In genomic region chr22:20948989-20949388, GRCh38 we compare ENCODE assay signal across 25 cellular contexts. TPM values are rescaled to one million over a fixed set of nuclear protein-coding genes. Genes with fewer than 3 reads are reported as not detected.
DNase-seq lines count a peak whose midpoint lies in the region; ATAC-seq, FAIRE-seq and TF ChIP-seq lines count a peak whose summit lies in the region.
"Had no signal": no experiment of that assay in that cellular context is flagged by ENCODE, and none has a peak within 500 bp of the region (broad histone marks: within the 10 kb centered on the region; RNA-seq: fewer than 3 reads in every experiment).

No MANE protein-coding gene starts in this region.

- H3K27me3 Mint-ChIP-seq in natural killer cell (ENCODE audit: low read depth in 2 of 2), result no peaks in the 10 kb centered on the region
- H3K27me3 Mint-ChIP-seq in natural killer cell treated with Interleukin-12 subunit alpha and Interleukin-12 subunit beta and Interleukin-15 and Interleukin-18, amount 100 ng/mL, for 72 hours, result no peaks in the 10 kb centered on the region
- no peaks in the 10 kb centered on the region for H3K27me3 Mint-ChIP-seq in activated T-helper 17 cell treated with anti-CD3 and anti-CD28 coated beads, Interleukin-2, amount 50 U/mL, for 72 hours
- H3K27me3 Mint-ChIP-seq: CD4-positive, CD25-positive, alpha-beta regulatory T cell had no signal

- TF ChIP-seq RAD21 in K562 (CRISPR knock-in tag; conservative IDR thresholded peaks at IDR 0.05 in 1 of 2, IDR thresholded peaks at IDR 0.05 in 1 of 2), result no peak

- no peaks in the 10 kb centered on the region for H3K9me3 ChIP-seq in K562 (replicated peaks; ENCODE audit: control insufficient read depth, insufficient read depth, low read depth, low read length)
- H3K9me3 ChIP-seq in kidney (ENCODE audit: control insufficient read depth in 1 of 2, low read length in 2 of 2), result no peaks in the 10 kb centered on the region
- H3K9me3 ChIP-seq: SJCRH30 had no signal

- TF ChIP-seq POLR2A in K562 (conservative IDR thresholded peaks at IDR 0.05), result 0 out of 2 replicates have a peak, but pooled peaks have one; percentile 41

- DNase-seq in natural killer cell (no peak), K562 (ENCODE audit: extremely low read depth in 1 of 4, low spot score in 3 of 4) (no peak), kidney (peak; percentile 10), NOMO-1 (lab: John Stamatoyannopoulos, UW; ENCODE audit: unreplicated experiment in 2 of 2) (no peak)
- no peak for DNase-seq in natural killer cell treated with Interleukin-12 subunit alpha and Interleukin-12 subunit beta and Interleukin-15 and Interleukin-18, amount 100 ng/mL, for 72 hours (ENCODE audit: low spot score)
- DNase-seq: CD4-positive, CD25-positive, alpha-beta regulatory T cell; KBM-7; MV-4-11; NCI-H1105; NCI-H1436 treated with DMSO at 0.1 percent for 48 hours; NCI-H187 treated with DMSO at 0.1 percent for 48 hours; NCI-H2171 treated with DMSO at 0.1 percent for 48 hours; NCI-H345; NCI-H524 treated with DMSO at 0.1 percent for 48 hours; NCI-H774; PC-3; SJCRH30 had no signal

- no peak overlapping the region for H2AFZ ChIP-seq in K562 (ENCODE audit: low read depth, low read length)

- TF ChIP-seq CTCF in natural killer cell (IDR thresholded peaks at IDR 0.05) (no peak), K562 (IDR thresholded peaks at IDR 0.05 in 2 of 3, conservative IDR thresholded peaks at IDR 0.05 in 1 of 3; ENCODE audit: insufficient read depth in 2 of 3, low read depth in 1 of 3, low read length in 3 of 3) (no peak), kidney (IDR thresholded peaks at IDR 0.05; ENCODE audit: borderline replicate concordance, extremely low read depth, insufficient read depth) (no peak)

- in situ Hi-C loops in K562 (cut with MboI), result no loop called here

- peaks cover 4% of the 10 kb centered on the region for H3K36me3 Mint-ChIP-seq in natural killer cell
- H3K36me3 Mint-ChIP-seq in natural killer cell treated with Interleukin-12 subunit alpha and Interleukin-12 subunit beta and Interleukin-15 and Interleukin-18, amount 100 ng/mL, for 72 hours, result peaks cover 5% of the 10 kb centered on the region
- H3K36me3 Mint-ChIP-seq in activated T-helper 17 cell treated with anti-CD3 and anti-CD28 coated beads, Interleukin-2, amount 50 U/mL, for 72 hours (ENCODE audit: low read depth), result peaks cover 98% of the 10 kb centered on the region

- H3K4me3 Mint-ChIP-seq in natural killer cell, result no peak overlapping the region
- H3K4me3 Mint-ChIP-seq in natural killer cell treated with Interleukin-12 subunit alpha and Interleukin-12 subunit beta and Interleukin-15 and Interleukin-18, amount 100 ng/mL, for 72 hours, result no peak overlapping the region
- no peak overlapping the region for H3K4me3 Mint-ChIP-seq in activated T-helper 17 cell treated with anti-CD3 and anti-CD28 coated beads, Interleukin-2, amount 50 U/mL, for 72 hours
- H3K4me3 Mint-ChIP-seq: CD4-positive, CD25-positive, alpha-beta regulatory T cell had no signal

- H3K4me1 ChIP-seq in K562 (replicated peaks in 1 of 2; ENCODE audit: control insufficient read depth in 2 of 2, insufficient read depth in 2 of 2, low read length in 2 of 2) (peaks cover 4 to 13% of the 10 kb centered on the region in 2 experiments; a peak in 3 of 5 replicates), kidney (ENCODE audit: control insufficient read depth in 1 of 2, insufficient read depth in 1 of 2, low read depth in 1 of 2, low read length in 2 of 2) (peaks cover 19 to 28% of the 10 kb centered on the region in 2 donors)
- H3K4me1 ChIP-seq: SJCRH30 had no signal

- H3K9me3 Mint-ChIP-seq in natural killer cell, result no peaks in the 10 kb centered on the region
- H3K9me3 Mint-ChIP-seq in natural killer cell treated with Interleukin-12 subunit alpha and Interleukin-12 subunit beta and Interleukin-15 and Interleukin-18, amount 100 ng/mL, for 72 hours, result no peaks in the 10 kb centered on the region
- no peaks in the 10 kb centered on the region for H3K9me3 Mint-ChIP-seq in activated T-helper 17 cell treated with anti-CD3 and anti-CD28 coated beads, Interleukin-2, amount 50 U/mL, for 72 hours
- H3K9me3 Mint-ChIP-seq: CD4-positive, CD25-positive, alpha-beta regulatory T cell had no signal

- 95% methylated on average over 5 of the region's 5 CpGs for whole genome bisulfite sequencing in K562 (ENCODE audit: insufficient coverage, low coverage, missing lambda C conversion rate)

- intact Hi-C loops in natural killer cell (cut with micrococcal nuclease), result no loop called here
- intact Hi-C loops in K562 (cut with micrococcal nuclease), result no loop called here
- intact Hi-C loops in kidney (cut with DNase I), result no loop called here

- no peaks in the 10 kb centered on the region for H3K27me3 ChIP-seq in K562 (ENCODE audit: control insufficient read depth in 2 of 2, insufficient read depth in 2 of 2, low read length in 2 of 2)
- H3K27me3 ChIP-seq: SJCRH30 had no signal

- POLR2A ChIA-PET in K562 (lab: Yijun Ruan, JAX), result interaction anchor here (1.0 to 64.4 kb wide), 3 partner anchors 24 to 78 kb away, joined by 4 to 1556 read pairs (median 177); partner anchors contain the start of genes AIFM3 and CRKL

- H3K36me3 ChIP-seq in K562 (ENCODE audit: control insufficient read depth, insufficient read depth, low read length), result peaks cover 94% of the 10 kb centered on the region
- peaks cover 6 to 16% of the 10 kb centered on the region in 2 donors for H3K36me3 ChIP-seq in kidney (ENCODE audit: control insufficient read depth in 1 of 2, insufficient read depth in 2 of 2, low read length in 2 of 2)

- BruUV-seq in K562 (replicated peaks; lab: Mats Ljungman, UMichigan), result no TSS peak

- H3K27ac ChIP-seq in K562 (ENCODE audit: extremely low read depth, low read depth, low read length), result no peak overlapping the region
- peak overlapping the region in 1 of 2 donors; percentile 7 for H3K27ac ChIP-seq in kidney (ENCODE audit: low read depth in 2 of 2, low read length in 2 of 2)
- H3K27ac ChIP-seq: SJCRH30 had no signal

- CTCF ChIA-PET in K562 (lab: Yijun Ruan, JAX; ENCODE audit: low intra/inter-chr PET ratio), result no interaction called here

- H3K9ac ChIP-seq in K562 (ENCODE audit: insufficient read depth in 1 of 2, low read depth in 2 of 2, low read length in 2 of 2) (no peak overlapping the region), kidney (ENCODE audit: low read length in 2 of 2) (no peak overlapping the region)

- peaks cover 24% of the 10 kb centered on the region for H3K9me1 ChIP-seq in K562 (ENCODE audit: control insufficient read depth, insufficient read depth, low read length)

- H3K79me2 ChIP-seq in K562 (ENCODE audit: control insufficient read depth, insufficient read depth, low read length), result peaks cover 92% of the 10 kb centered on the region

- H3K4me2 ChIP-seq in K562 (ENCODE audit: insufficient read depth, low read length), result no peak overlapping the region

- no peak for TF ChIP-seq EP300 in K562 (IDR thresholded peaks at IDR 0.05; ENCODE audit: low read length)

- no peak for FAIRE-seq in K562 (lab: Jason Lieb, UNC)
- no peak for FAIRE-seq in kidney (lab: Jason Lieb, UNC)
- FAIRE-seq: D721Med, GM19239, H54 had no signal

- peaks cover 96% of the 10 kb centered on the region for H4K20me1 ChIP-seq in K562 (replicated peaks; ENCODE audit: control insufficient read depth, insufficient read depth, low read length)

- H3K4me3 ChIP-seq in K562 (no peak overlapping the region), kidney (ENCODE audit: low read length in 2 of 2) (no peak overlapping the region)
- H3K4me3 ChIP-seq: SJCRH30 had no signal

- ATAC-seq in natural killer cell (no peak), K562 (no peak), HG03378 (IDR thresholded peaks at IDR 0.05; ENCODE audit: unreplicated experiment) (no peak)
- no peak for ATAC-seq in natural killer cell treated with Interleukin-12 subunit alpha and Interleukin-12 subunit beta and Interleukin-15 and Interleukin-18, amount 100 ng/mL, for 72 hours
- no peak for ATAC-seq in activated T-helper 17 cell treated with anti-CD3 and anti-CD28 coated beads, Interleukin-2, amount 50 U/mL, for 72 hours (replicated peaks)
- ATAC-seq: PC-3, Right ventricle myocardium inferior had no signal

- peak overlapping the region; percentile 36 to 58 for H3K27ac Mint-ChIP-seq in natural killer cell
- H3K27ac Mint-ChIP-seq in natural killer cell treated with Interleukin-12 subunit alpha and Interleukin-12 subunit beta and Interleukin-15 and Interleukin-18, amount 100 ng/mL, for 72 hours, result no peak overlapping the region
- no peak overlapping the region for H3K27ac Mint-ChIP-seq in activated T-helper 17 cell treated with anti-CD3 and anti-CD28 coated beads, Interleukin-2, amount 50 U/mL, for 72 hours

- H3K4me1 Mint-ChIP-seq in natural killer cell, result peaks cover 37 to 44% of the 10 kb centered on the region in 2 donors
- H3K4me1 Mint-ChIP-seq in natural killer cell treated with Interleukin-12 subunit alpha and Interleukin-12 subunit beta and Interleukin-15 and Interleukin-18, amount 100 ng/mL, for 72 hours (ENCODE audit: low read depth in 2 of 2), result peaks cover 25 to 33% of the 10 kb centered on the region in 2 donors
- peaks cover 17% of the 10 kb centered on the region for H3K4me1 Mint-ChIP-seq in activated T-helper 17 cell treated with anti-CD3 and anti-CD28 coated beads, Interleukin-2, amount 50 U/mL, for 72 hours

RNA-seq across cellular contexts. Expression of gene AIFM3, which starts 18.1 kb away (rescaled TPM):
- total RNA-seq in natural killer cell (1 to 10 TPM; 1.5 to 2.3 (median 2.2) TPM), K562 (2014; rRNA removed) (0.14 TPM in 1 of 2 replicates, not detected in the other), K562 (2014; rRNA removed; fragmentation: Illumina TruSeq; extraction: Trizol) (0.10 TPM in 1 of 2 replicates, not detected in the other), K562 (2015; rRNA removed; fragmentation: Illumina TruSeq; extraction: Trizol) (0.07 TPM in 1 of 2 replicates, not detected in the other), K562 (2021) (0.20 and 0.56 TPM in 2 replicates), kidney (3.1 TPM)
- total RNA-seq in natural killer cell treated with Interleukin-12 subunit alpha and Interleukin-12 subunit beta and Interleukin-15 and Interleukin-18, amount 100 ng/mL, for 72 hours, result 1 to 10 TPM in 1 of 2 donors, not detected in 1; 1.5 TPM
- total RNA-seq in K562 (2011; cell fraction: chromatin; rRNA removed; ENCODE audit: low replicate concordance), result 0.14 and 1.4 TPM in 2 replicates
- total RNA-seq in K562 (2011; cell fraction: nucleolus; rRNA removed), result 0.33 and 1.2 TPM in 2 replicates
- 0.53 and 0.81 TPM in 2 replicates for total RNA-seq in K562 (2011; cell fraction: nucleoplasm; rRNA removed)
- polyA plus RNA-seq in K562 (2011; rRNA removed) (0.04 and 0.08 TPM in 2 replicates), K562 (2014; fragmentation: Illumina TruSeq; extraction: Trizol) (0.06 TPM in 1 of 2 replicates, not detected in the other), K562 (2014; fragmentation: Nextera tagmentation; extraction: Ambion mirVana) (under 1 TPM; 0.03 to 0.06 TPM), K562 (2014; rRNA removed) (0.15 TPM in 1 of 2 replicates, not detected in the other), kidney (ENCODE audit: insufficient read depth, low read depth, low replicate concordance) (4.4 TPM)
- polyA plus RNA-seq in K562 (2011; cell fraction: cytosol; rRNA removed), result 0.06 TPM in 1 of 2 replicates, not detected in the other
- polyA plus RNA-seq in K562 (2011; cell fraction: nucleus; rRNA removed), result 0.80 and 0.87 TPM in 2 replicates
- 0.27 and 0.50 TPM in 2 replicates for polyA plus RNA-seq in K562 (2012)
- 0.06 TPM in 1 of 2 replicates, not detected in the other for polyA minus RNA-seq in K562 (2011; rRNA and poly(A)+ RNA removed)
- not detected in 2 replicates for polyA minus RNA-seq in K562 (2011; cell fraction: cytosol; rRNA and poly(A)+ RNA removed)
- 0.27 and 0.44 TPM in 2 replicates for polyA minus RNA-seq in K562 (2011; cell fraction: nucleus; rRNA and poly(A)+ RNA removed)
- not detected for total RNA-seq in activated T-helper 17 cell treated with anti-CD3 and anti-CD28 coated beads, Interleukin-2, amount 50 U/mL, for 72 hours
- total RNA-seq: HT1080, LHCN-M2, SJCRH30 had no signal
- polyA plus RNA-seq: CD4-positive, CD25-positive, alpha-beta regulatory T cell had no signal

RNA-seq across cellular contexts. Expression of gene CRKL, which starts 31.8 kb away (rescaled TPM):
- total RNA-seq in natural killer cell, result 10 to 100 TPM; 50.7 to 71.2 (median 67.4) TPM
- total RNA-seq in natural killer cell treated with Interleukin-12 subunit alpha and Interleukin-12 subunit beta and Interleukin-15 and Interleukin-18, amount 100 ng/mL, for 72 hours, result 100 to 1,000 TPM in 1 of 2 donors, 10 to 100 TPM in 1; 78.4 to 105 TPM
- 251 and 271 TPM in 2 replicates for total RNA-seq in K562 (2011; cell fraction: chromatin; rRNA removed; ENCODE audit: low replicate concordance)
- total RNA-seq in K562 (2011; cell fraction: nucleolus; rRNA removed), result 179 and 190 TPM in 2 replicates
- 236 and 257 TPM in 2 replicates for total RNA-seq in K562 (2011; cell fraction: nucleoplasm; rRNA removed)
- 105 and 144 TPM in 2 replicates for total RNA-seq in K562 (2014; rRNA removed)
- total RNA-seq in K562 (2014; rRNA removed; fragmentation: Illumina TruSeq; extraction: Trizol), result 138 and 141 TPM in 2 replicates
- 124 and 128 TPM in 2 replicates for total RNA-seq in K562 (2015; rRNA removed; fragmentation: Illumina TruSeq; extraction: Trizol)
- 263 and 267 TPM in 2 replicates for total RNA-seq in K562 (2021)
- polyA plus RNA-seq in K562 (2011; rRNA removed), result 135 and 196 TPM in 2 replicates
- polyA plus RNA-seq in K562 (2011; cell fraction: cytosol; rRNA removed), result 111 and 189 TPM in 2 replicates
- 90.3 and 116 TPM in 2 replicates for polyA plus RNA-seq in K562 (2011; cell fraction: nucleus; rRNA removed)
- 90.4 and 122 TPM in 2 replicates for polyA plus RNA-seq in K562 (2012)
- polyA plus RNA-seq in K562 (2014; fragmentation: Illumina TruSeq; extraction: Trizol), result 144 and 156 TPM in 2 replicates
- polyA plus RNA-seq in K562 (2014; fragmentation: Nextera tagmentation; extraction: Ambion mirVana), result 100 to 1,000 TPM; 100 to 105 TPM
- polyA plus RNA-seq in K562 (2014; rRNA removed), result 114 and 124 TPM in 2 replicates
- polyA minus RNA-seq in K562 (2011; rRNA and poly(A)+ RNA removed), result 219 and 267 TPM in 2 replicates
- polyA minus RNA-seq in K562 (2011; cell fraction: cytosol; rRNA and poly(A)+ RNA removed), result 166 and 232 TPM in 2 replicates
- 39.9 and 84.6 TPM in 2 replicates for polyA minus RNA-seq in K562 (2011; cell fraction: nucleus; rRNA and poly(A)+ RNA removed)
- total RNA-seq in kidney, result 44.7 TPM
- polyA plus RNA-seq in kidney (ENCODE audit: insufficient read depth, low read depth, low replicate concordance), result 11.9 TPM
- 100 to 1,000 TPM in 1 of 2 donors, 10 to 100 TPM in 1; 88.5 to 145 TPM for total RNA-seq in activated T-helper 17 cell treated with anti-CD3 and anti-CD28 coated beads, Interleukin-2, amount 50 U/mL, for 72 hours

RNA-seq across cellular contexts. Expression of gene LZTR1, which starts 33.1 kb away (rescaled TPM):
- total RNA-seq in natural killer cell (10 to 100 TPM; 71.9 to 85.0 (median 82.0) TPM), K562 (2014; rRNA removed) (87.2 and 120 TPM in 2 replicates), K562 (2014; rRNA removed; fragmentation: Illumina TruSeq; extraction: Trizol) (46.4 and 63.0 TPM in 2 replicates), K562 (2015; rRNA removed; fragmentation: Illumina TruSeq; extraction: Trizol) (51.3 and 53.2 TPM in 2 replicates), K562 (2021) (132 and 135 TPM in 2 replicates), kidney (66.4 TPM)
- total RNA-seq in natural killer cell treated with Interleukin-12 subunit alpha and Interleukin-12 subunit beta and Interleukin-15 and Interleukin-18, amount 100 ng/mL, for 72 hours, result 100 to 1,000 TPM in 1 of 2 donors, 10 to 100 TPM in 1; 76.2 to 133 TPM
- total RNA-seq in K562 (2011; cell fraction: chromatin; rRNA removed; ENCODE audit: low replicate concordance), result 338 and 754 TPM in 2 replicates
- 395 and 404 TPM in 2 replicates for total RNA-seq in K562 (2011; cell fraction: nucleolus; rRNA removed)
- 258 and 287 TPM in 2 replicates for total RNA-seq in K562 (2011; cell fraction: nucleoplasm; rRNA removed)
- polyA plus RNA-seq in K562 (2011; rRNA removed) (63.0 and 88.5 TPM in 2 replicates), K562 (2014; fragmentation: Illumina TruSeq; extraction: Trizol) (74.3 and 89.8 TPM in 2 replicates), K562 (2014; fragmentation: Nextera tagmentation; extraction: Ambion mirVana) (1 to 10 TPM; 2.2 to 3.1 TPM), K562 (2014; rRNA removed) (115 and 129 TPM in 2 replicates), kidney (ENCODE audit: insufficient read depth, low read depth, low replicate concordance) (24.3 TPM)
- polyA plus RNA-seq in K562 (2011; cell fraction: cytosol; rRNA removed), result 50.8 and 68.8 TPM in 2 replicates
- 703 and 913 TPM in 2 replicates for polyA plus RNA-seq in K562 (2011; cell fraction: nucleus; rRNA removed)
- polyA plus RNA-seq in K562 (2012), result 80.6 and 93.5 TPM in 2 replicates
- polyA minus RNA-seq in K562 (2011; rRNA and poly(A)+ RNA removed), result 64.5 and 72.9 TPM in 2 replicates
- polyA minus RNA-seq in K562 (2011; cell fraction: cytosol; rRNA and poly(A)+ RNA removed), result 41.9 and 49.7 TPM in 2 replicates
- 188 and 205 TPM in 2 replicates for polyA minus RNA-seq in K562 (2011; cell fraction: nucleus; rRNA and poly(A)+ RNA removed)
- 10 to 100 TPM; 40.0 to 68.7 TPM for total RNA-seq in activated T-helper 17 cell treated with anti-CD3 and anti-CD28 coated beads, Interleukin-2, amount 50 U/mL, for 72 hours

RNA-seq across cellular contexts. Expression of gene THAP7, which starts 52.9 kb away (rescaled TPM):
- total RNA-seq in natural killer cell, result 10 to 100 TPM; 24.1 to 40.0 (median 26.8) TPM
- 10 to 100 TPM; 20.4 to 30.7 TPM for total RNA-seq in natural killer cell treated with Interleukin-12 subunit alpha and Interleukin-12 subunit beta and Interleukin-15 and Interleukin-18, amount 100 ng/mL, for 72 hours
- total RNA-seq in K562 (2011; cell fraction: chromatin; rRNA removed; ENCODE audit: low replicate concordance), result 90.2 and 332 TPM in 2 replicates
- 398 and 463 TPM in 2 replicates for total RNA-seq in K562 (2011; cell fraction: nucleolus; rRNA removed)
- total RNA-seq in K562 (2011; cell fraction: nucleoplasm; rRNA removed), result 158 and 211 TPM in 2 replicates
- total RNA-seq in K562 (2014; rRNA removed), result 245 and 323 TPM in 2 replicates
- 32.0 and 35.6 TPM in 2 replicates for total RNA-seq in K562 (2014; rRNA removed; fragmentation: Illumina TruSeq; extraction: Trizol)
- 120 and 129 TPM in 2 replicates for total RNA-seq in K562 (2015; rRNA removed; fragmentation: Illumina TruSeq; extraction: Trizol)
- total RNA-seq in K562 (2021), result 169 and 183 TPM in 2 replicates
- 75.4 and 94.6 TPM in 2 replicates for polyA plus RNA-seq in K562 (2011; rRNA removed)
- 137 and 308 TPM in 2 replicates for polyA plus RNA-seq in K562 (2011; cell fraction: cytosol; rRNA removed)
- polyA plus RNA-seq in K562 (2011; cell fraction: nucleus; rRNA removed), result 202 and 335 TPM in 2 replicates
- 114 and 118 TPM in 2 replicates for polyA plus RNA-seq in K562 (2012)
- 84.1 and 121 TPM in 2 replicates for polyA plus RNA-seq in K562 (2014; fragmentation: Illumina TruSeq; extraction: Trizol)
- polyA plus RNA-seq in K562 (2014; fragmentation: Nextera tagmentation; extraction: Ambion mirVana), result 10 to 100 TPM in 1 of 2 experiments, 1 to 10 TPM in 1; 7.9 to 33.1 TPM
- 263 and 266 TPM in 2 replicates for polyA plus RNA-seq in K562 (2014; rRNA removed)
- polyA minus RNA-seq in K562 (2011; rRNA and poly(A)+ RNA removed), result 39.0 and 48.5 TPM in 2 replicates
- 53.5 and 55.4 TPM in 2 replicates for polyA minus RNA-seq in K562 (2011; cell fraction: cytosol; rRNA and poly(A)+ RNA removed)
- polyA minus RNA-seq in K562 (2011; cell fraction: nucleus; rRNA and poly(A)+ RNA removed), result 261 and 385 TPM in 2 replicates
- total RNA-seq in kidney, result 25.5 TPM
- polyA plus RNA-seq in kidney (ENCODE audit: insufficient read depth, low read depth, low replicate concordance), result 44.1 TPM
- 10 to 100 TPM; 19.6 to 27.1 TPM for total RNA-seq in activated T-helper 17 cell treated with anti-CD3 and anti-CD28 coated beads, Interleukin-2, amount 50 U/mL, for 72 hours

Comparison
In these comparisons a context has a peak if more than half of its experiments do, and no peak if none do; other contexts are left out.
1. H3K27ac Mint-ChIP-seq: peak in natural killer cell (2 of 2); none in natural killer cell treated with Interleukin-12 subunit alpha and Interleukin-12 subunit beta and Interleukin-15 and Interleukin-18, amount 100 ng/mL, for 72 hours (0 of 2) and activated T-helper 17 cell treated with anti-CD3 and anti-CD28 coated beads, Interleukin-2, amount 50 U/mL, for 72 hours (single experiment).